ENCODE assay signal across 28 cellular contexts in genomic region chr12:103312742-103313354, GRCh38.
"Had no signal": no experiment of that assay in that cellular context is flagged by ENCODE, and none has a peak within 500 bp of the region (broad histone marks: within the 10 kb centered on the region; RNA-seq: fewer than 3 reads in every experiment).

No MANE protein-coding gene starts in this region.

- H3K27me3 ChIP-seq: colonic mucosa, esophagus squamous epithelium, gastrocnemius medialis, heart right ventricle, left lung had no signal

- H3K4me1 Mint-ChIP-seq: mesothelial cell of epicardium had no signal

- H3K36me3 Mint-ChIP-seq: mesothelial cell of epicardium had no signal

- FAIRE-seq: endometrium, islet of Langerhans, keratinocyte had no signal

- H3K9me3 ChIP-seq: colonic mucosa, gastrocnemius medialis, lower lobe of right lung, mucosa of descending colon had no signal

- H3K4me3 ChIP-seq: colonic mucosa, esophagus squamous epithelium, gastrocnemius medialis, heart right ventricle, left lung, lower lobe of right lung, mucosa of descending colon had no signal

- H3K36me3 ChIP-seq: colonic mucosa, esophagus squamous epithelium, gastrocnemius medialis, heart right ventricle, left lung, lower lobe of right lung had no signal

- ATAC-seq: effector memory CD8-positive, alpha-beta T cell; esophagus mucosa; gastrocnemius medialis; heart right ventricle; left cardiac atrium; left lung; left ventricle myocardium superior; lower lobe of right lung; mucosa of descending colon had no signal

- H3K9me3 Mint-ChIP-seq: endodermal cell had no signal

- H3K27ac Mint-ChIP-seq: dendritic cell treated with granulocyte-macrophage colony-stimulating factor and Interleukin-4, amounts not matched to agents 40 ng/mL and 50 ng/mL, for 4 days; effector memory CD8-positive, alpha-beta T cell; endodermal cell; mesothelial cell of epicardium had no signal

- H3K27ac ChIP-seq: colonic mucosa, epithelial cell of prostate, esophagus squamous epithelium, gastrocnemius medialis, heart right ventricle, left lung, lower lobe of right lung had no signal

- H3K4me1 ChIP-seq: colonic mucosa, esophagus squamous epithelium, gastrocnemius medialis, heart right ventricle, left lung, lower lobe of right lung had no signal

- H3K27me3 Mint-ChIP-seq: dendritic cell treated with granulocyte-macrophage colony-stimulating factor and Interleukin-4, amounts not matched to agents 40 ng/mL and 50 ng/mL, for 4 days; effector memory CD8-positive, alpha-beta T cell; naive B cell had no signal

- DNase-seq: colonic mucosa; cortex of kidney; effector CD8-positive, alpha-beta T cell; effector memory CD8-positive, alpha-beta T cell; endodermal cell; erythroblast; esophagus squamous epithelium; foreskin fibroblast; foreskin melanocyte; gastrocnemius medialis; glutamatergic neuron; head of caudate nucleus; heart right ventricle; hippocampal formation; left cardiac atrium; left lung; left ventricle myocardium superior; lower lobe of right lung; mesenchymal stem cell; mucosa of descending colon; naive B cell had no signal

- H3K4me3 Mint-ChIP-seq: dendritic cell treated with granulocyte-macrophage colony-stimulating factor and Interleukin-4, amounts not matched to agents 40 ng/mL and 50 ng/mL, for 4 days; effector memory CD8-positive, alpha-beta T cell; endodermal cell; mesothelial cell of epicardium; naive B cell had no signal
